8 cellular contexts compared by ENCODE assay signal in genomic region chr1:225998560-225999226, GRCh38. TPM values are rescaled to one million over a fixed set of nuclear protein-coding genes. Genes with fewer than 3 reads are reported as not detected.
A peak's percentile ranks its signal among the peaks of the same experiment; 100 is the strongest.
DNase-seq lines count a peak whose midpoint lies in the region; ATAC-seq and TF ChIP-seq lines count a peak whose summit lies in the region.

No MANE protein-coding gene starts in this region.

- H2AFZ ChIP-seq in hepatocyte = peak overlapping the region; percentile 45

- H3K36me3 ChIP-seq in hepatocyte (replicated peaks; ENCODE audit: insufficient read depth, low read depth) (no peaks in the 10 kb centered on the region), skeletal muscle satellite cell (ENCODE audit: insufficient read depth, low read length) (peaks cover 14% of the 10 kb centered on the region)

- ATAC-seq in HG03159 (IDR thresholded peaks at IDR 0.05; ENCODE audit: unreplicated experiment) = peak; percentile 2

- H3K4me3 ChIP-seq in hepatocyte (peak overlapping the region; percentile 46), skeletal muscle satellite cell (ENCODE audit: low read length) (peak overlapping the region; percentile 95)

- H3K79me2 ChIP-seq in hepatocyte = peaks cover 54% of the 10 kb centered on the region

- no peaks in the 10 kb centered on the region for H4K20me1 ChIP-seq in hepatocyte (ENCODE audit: insufficient read depth, poor library complexity, severe bottlenecking)

- peaks cover 20% of the 10 kb centered on the region for H3K36me3 Mint-ChIP-seq in activated naive CD8-positive, alpha-beta T cell treated with anti-CD3 and anti-CD28 coated beads for 36 hours

- no peaks in the 10 kb centered on the region for H3K27me3 ChIP-seq in hepatocyte
- no peaks in the 10 kb centered on the region for H3K27me3 ChIP-seq in skeletal muscle satellite cell (ENCODE audit: control insufficient read depth, insufficient read depth, low read length)

- peak overlapping the region; percentile 100 for H3K27ac Mint-ChIP-seq in activated naive CD8-positive, alpha-beta T cell treated with anti-CD3 and anti-CD28 coated beads for 36 hours

- H3K9ac ChIP-seq in skeletal muscle satellite cell (ENCODE audit: low read depth, low read length) = peak overlapping the region; percentile 97

- H3K9me3 Mint-ChIP-seq in activated naive CD8-positive, alpha-beta T cell treated with anti-CD3 and anti-CD28 coated beads for 36 hours = peaks cover 4% of the 10 kb centered on the region

- H3K4me2 ChIP-seq in hepatocyte (peak overlapping the region; percentile 79), skeletal muscle satellite cell (ENCODE audit: low read length) (peak overlapping the region; percentile 80)

- H3K27me3 Mint-ChIP-seq in activated naive CD8-positive, alpha-beta T cell treated with anti-CD3 and anti-CD28 coated beads for 36 hours = no peaks in the 10 kb centered on the region

- H3K27ac ChIP-seq in hepatocyte = peak overlapping the region; percentile 82

- H3K4me1 Mint-ChIP-seq in activated naive CD8-positive, alpha-beta T cell treated with anti-CD3 and anti-CD28 coated beads for 36 hours = peaks cover 58% of the 10 kb centered on the region

- WGBS in hepatocyte (ENCODE audit: low lambda C conversion rate, missing lambda C conversion rate) = 4% methylated on average over 19 of the region's 19 CpGs

- H3K4me1 ChIP-seq in hepatocyte (ENCODE audit: insufficient read depth) (peaks cover 13% of the 10 kb centered on the region), skeletal muscle satellite cell (ENCODE audit: control insufficient read depth, insufficient read depth, low read length) (peaks cover 37% of the 10 kb centered on the region)

- DNase-seq in DMS53 (lab: John Stamatoyannopoulos, UW) = peak; percentile 39
- DNase-seq in DMS53 treated with DMSO at 0.1 percent for 48 hours (lab: John Stamatoyannopoulos, UW; ENCODE audit: unreplicated experiment) = no peak
- DNase-seq in activated naive CD8-positive, alpha-beta T cell treated with anti-CD3 and anti-CD28 coated beads for 36 hours = no peak
- peak; percentile 21 for DNase-seq in hepatocyte (ENCODE audit: low spot score)
- no peak for DNase-seq in SHP77 treated with DMSO at 0.1 percent for 48 hours (lab: John Stamatoyannopoulos, UW)
- DNase-seq in mesenteric fat pad (ENCODE audit: low spot score) = no peak

- peak overlapping the region; percentile 100 for H3K4me3 Mint-ChIP-seq in activated naive CD8-positive, alpha-beta T cell treated with anti-CD3 and anti-CD28 coated beads for 36 hours

- no peaks in the 10 kb centered on the region for H3K9me2 ChIP-seq in hepatocyte (replicated peaks; ENCODE audit: insufficient read depth)

- H3K9me3 ChIP-seq in hepatocyte (ENCODE audit: low read depth) (no peaks in the 10 kb centered on the region), skeletal muscle satellite cell (replicated peaks; ENCODE audit: low read length) (no peaks in the 10 kb centered on the region)

- TF ChIP-seq CTCF in hepatocyte (IDR thresholded peaks at IDR 0.05; ENCODE audit: poor library complexity) = no peak

RNA-seq across cellular contexts. Expression of gene SDE2, which starts 0.5 kb away (rescaled TPM):
- 10 to 100 TPM; 20.0 to 21.2 TPM for total RNA-seq in activated naive CD8-positive, alpha-beta T cell treated with anti-CD3 and anti-CD28 coated beads for 36 hours
- total RNA-seq in hepatocyte (24.2 and 27.3 TPM in 2 replicates), mesenteric fat pad (20.1 TPM)
- polyA plus RNA-seq in hepatocyte = 14.0 and 14.6 TPM in 2 replicates
- total RNA-seq in skeletal muscle satellite cell (2012; rRNA removed) = 17.5 TPM in 2 replicates

RNA-seq across cellular contexts. Expression of gene LEFTY2, which starts 57.7 kb away (rescaled TPM):
- not detected for total RNA-seq in activated naive CD8-positive, alpha-beta T cell treated with anti-CD3 and anti-CD28 coated beads for 36 hours
- total RNA-seq in hepatocyte = 0.16 and 0.60 TPM in 2 replicates
- 0.55 and 1.1 TPM in 2 replicates for polyA plus RNA-seq in hepatocyte
- 0.44 TPM in 1 of 2 replicates, not detected in the other for total RNA-seq in skeletal muscle satellite cell (2012; rRNA removed)
- 2.2 TPM for total RNA-seq in mesenteric fat pad

Comparison
In these comparisons a context has a peak if more than half of its experiments do, and no peak if none do; other contexts are left out.
1. DNase-seq: peak in DMS53 (single experiment) and hepatocyte (single experiment); none in DMS53 treated with DMSO at 0.1 percent for 48 hours (single experiment), activated naive CD8-positive, alpha-beta T cell treated with anti-CD3 and anti-CD28 coated beads for 36 hours (single experiment), SHP77 treated with DMSO at 0.1 percent for 48 hours (single experiment) and mesenteric fat pad (single experiment).